ENCODE assay signal across 13 cellular contexts in the genomic region with DNA sequence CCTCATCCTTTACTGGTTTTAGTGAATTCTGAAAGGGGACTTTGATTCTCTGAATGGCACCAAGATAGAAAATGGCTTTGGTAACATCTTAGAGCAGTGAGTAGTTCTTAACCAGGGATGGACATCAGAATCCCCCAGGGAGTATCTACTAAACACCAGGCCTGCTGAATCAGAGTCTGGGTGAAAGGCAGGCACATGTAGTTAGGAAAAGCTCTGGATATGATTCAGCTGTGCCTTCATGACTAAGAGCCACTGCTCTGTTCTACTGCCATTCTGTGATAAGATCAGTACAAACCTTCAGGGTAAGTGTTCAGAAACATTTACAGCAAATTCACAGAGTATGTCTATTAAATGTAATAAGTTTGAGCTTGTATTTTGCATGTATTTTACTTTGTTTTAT. TPM values are rescaled to one million over a fixed set of nuclear protein-coding genes. Genes with fewer than 3 reads are reported as not detected.
A peak's percentile ranks its signal among the peaks of the same experiment; 100 is the strongest.
DNase-seq lines count a peak whose midpoint lies in the region; ATAC-seq and TF ChIP-seq lines count a peak whose summit lies in the region.
"Had no signal": no experiment of that assay in that cellular context is flagged by ENCODE, and none has a peak within 500 bp of the region (broad histone marks: within the 10 kb centered on the region; RNA-seq: fewer than 3 reads in every experiment).

No MANE protein-coding gene starts in this region.

- peaks cover 0 to 5% of the 10 kb centered on the region in 2 donors for H3K36me3 Mint-ChIP-seq in activated naive CD4-positive, alpha-beta T cell treated with anti-CD3 and anti-CD28 coated beads, Interleukin-2, amount 50 U/mL, for 72 hours

- no peaks in the 10 kb centered on the region for H4K20me1 ChIP-seq in SK-N-SH (ENCODE audit: insufficient read depth)

- H3K36me3 ChIP-seq in SK-N-SH (replicated peaks in 1 of 2; ENCODE audit: control insufficient read depth in 1 of 2, insufficient read depth in 2 of 2, low read length in 1 of 2), result no peaks in the 10 kb centered on the region
- H3K36me3 ChIP-seq: ovary had no signal

- no peak for DNase-seq in activated naive CD4-positive, alpha-beta T cell treated with anti-CD3 and anti-CD28 coated beads, Interleukin-2, amount 50 U/mL, for 72 hours (ENCODE audit: low spot score in 2 of 2)
- no peak for DNase-seq in activated naive CD4-positive, alpha-beta T cell treated with anti-CD3 and anti-CD28 coated beads, Interleukin-2, amount 50 U/mL, for 16 hours
- DNase-seq in SK-N-SH (peak; percentile 67), foreskin fibroblast (peak; percentile 95), smooth muscle cell of the brain vasculature (ENCODE audit: low read depth, low spot score) (peak; percentile 36)
- no peak for DNase-seq in stimulated activated CD4-positive, alpha-beta T cell treated with anti-CD3 and anti-CD28 coated beads, Interleukin-12 subunit alpha, Interleukin-12 subunit beta, amount 100 ng/mL, for 4 hours
- DNase-seq: anterior cingulate cortex; ovary; stimulated activated CD8-positive, alpha-beta memory T cell treated with anti-CD3 and anti-CD28 coated beads, Interleukin-4, amount 100 ng/mL, for 48 hours had no signal

- no peak overlapping the region for H2AFZ ChIP-seq in SK-N-SH (ENCODE audit: low read depth)
- H2AFZ ChIP-seq: GM23338 had no signal

- H3K9ac ChIP-seq in SK-N-SH, result no peak overlapping the region

- CTCF ChIA-PET in SK-N-SH (lab: Yijun Ruan, JAX), result interaction anchor here (0.6 to 1.5 kb wide), 3 partner anchors 14 to 156 kb away, joined by 3 to 5 read pairs (median 3); no protein-coding TSS in a partner anchor

- no peaks in the 10 kb centered on the region for H3K27me3 ChIP-seq in SK-N-SH (ENCODE audit: insufficient read depth)
- H3K27me3 ChIP-seq: ovary had no signal

- no peak overlapping the region for H3K4me2 ChIP-seq in SK-N-SH
- H3K4me2 ChIP-seq: GM23338 had no signal

- H3K4me3 ChIP-seq in SK-N-SH (ENCODE audit: low read depth in 2 of 2, low read length in 1 of 2), result no peak overlapping the region
- H3K4me3 ChIP-seq in foreskin fibroblast (ENCODE audit: low read depth in 1 of 2, low read length in 2 of 2), result no peak overlapping the region
- H3K4me3 ChIP-seq: GM23338, ovary had no signal

- TF ChIP-seq CTCF in SK-N-SH (IDR thresholded peaks at IDR 0.05) (no peak), foreskin fibroblast (IDR thresholded peaks at IDR 0.05; ENCODE audit: low read depth, low read length) (no peak)

- no peak overlapping the region for H3K27ac Mint-ChIP-seq in activated naive CD4-positive, alpha-beta T cell treated with anti-CD3 and anti-CD28 coated beads, Interleukin-2, amount 50 U/mL, for 72 hours
- H3K27ac Mint-ChIP-seq: GM23338 had no signal

- POLR2A ChIA-PET in SK-N-SH (lab: Yijun Ruan, JAX), result no interaction called here

- TF ChIP-seq EP300 in SK-N-SH (IDR thresholded peaks at IDR 0.05; ENCODE audit: borderline replicate concordance in 1 of 2, low read depth in 1 of 2, low read length in 1 of 2), result peak; percentile 57 to 68; a peak in 3 of 4 replicates

- H3K4me1 ChIP-seq in SK-N-SH (ENCODE audit: control insufficient read depth in 1 of 2, insufficient read depth in 2 of 2, low read depth in 1 of 2, low read length in 1 of 2), result peaks cover 15 to 25% of the 10 kb centered on the region in 2 experiments; a peak in 3 of 4 replicates

- peaks cover 35% of the 10 kb centered on the region for H3F3A ChIP-seq in SK-N-SH (replicated peaks; ENCODE audit: insufficient read depth)

- no peaks in the 10 kb centered on the region for H3K9me3 ChIP-seq in SK-N-SH
- H3K9me3 ChIP-seq: ovary had no signal

- peak; percentile 49 to 85 for ATAC-seq in activated naive CD4-positive, alpha-beta T cell treated with anti-CD3 and anti-CD28 coated beads, Interleukin-2, amount 50 U/mL, for 72 hours
- no peak for ATAC-seq in GM19351 (IDR thresholded peaks at IDR 0.05; ENCODE audit: unreplicated experiment)
- no peak for ATAC-seq in GM18909 (IDR thresholded peaks at IDR 0.05; ENCODE audit: poor library complexity, unreplicated experiment)
- ATAC-seq: GM23338 had no signal

- no peaks in the 10 kb centered on the region for H3K79me2 ChIP-seq in SK-N-SH (ENCODE audit: insufficient read depth)

- H3K9me3 Mint-ChIP-seq in activated naive CD4-positive, alpha-beta T cell treated with anti-CD3 and anti-CD28 coated beads, Interleukin-2, amount 50 U/mL, for 72 hours, result no peaks in the 10 kb centered on the region
- H3K9me3 Mint-ChIP-seq: GM23338 had no signal

- H3K9me2 ChIP-seq in SK-N-SH, result no peaks in the 10 kb centered on the region

- peak; percentile 33 for TF ChIP-seq RAD21 in SK-N-SH (IDR thresholded peaks at IDR 0.05; ENCODE audit: low read length)

- H3K27ac ChIP-seq in SK-N-SH (ENCODE audit: low read depth in 2 of 2, low read length in 1 of 2), result peak overlapping the region; percentile 73 to 89
- H3K27ac ChIP-seq: C4-2B, ovary had no signal

TF ChIP-seq in SK-N-SH, 30 proteins besides CTCF, POLR2A, EP300 and RAD21 (continues in another document):
- TF ChIP-seq SIN3A (IDR thresholded peaks at IDR 0.05; ENCODE audit: borderline replicate concordance, low read depth, low read length), result no peak
- TF ChIP-seq NFIC (IDR thresholded peaks at IDR 0.05; ENCODE audit: borderline replicate concordance), result peak; percentile 53
- TF ChIP-seq, protein P1, sequence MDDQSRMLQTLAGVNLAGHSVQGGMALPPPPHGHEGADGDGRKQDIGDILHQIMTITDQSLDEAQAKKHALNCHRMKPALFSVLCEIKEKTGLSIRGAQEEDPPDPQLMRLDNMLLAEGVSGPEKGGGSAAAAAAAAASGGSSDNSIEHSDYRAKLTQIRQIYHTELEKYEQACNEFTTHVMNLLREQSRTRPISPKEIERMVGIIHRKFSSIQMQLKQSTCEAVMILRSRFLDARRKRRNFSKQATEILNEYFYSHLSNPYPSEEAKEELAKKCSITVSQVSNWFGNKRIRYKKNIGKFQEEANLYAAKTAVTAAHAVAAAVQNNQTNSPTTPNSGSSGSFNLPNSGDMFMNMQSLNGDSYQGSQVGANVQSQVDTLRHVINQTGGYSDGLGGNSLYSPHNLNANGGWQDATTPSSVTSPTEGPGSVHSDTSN (IDR thresholded peaks at IDR 0.05), result peak; percentile 78
- 0 out of 2 replicates have a peak, but pooled peaks have one; percentile 45 for TF ChIP-seq TEAD4 (IDR thresholded peaks at IDR 0.05; ENCODE audit: borderline replicate concordance, insufficient read depth)
- TF ChIP-seq RCOR1 (IDR thresholded peaks at IDR 0.05; ENCODE audit: low read length), result peak; percentile 77
- TF ChIP-seq MXI1 (IDR thresholded peaks at IDR 0.05; ENCODE audit: low read depth, low read length), result peak; percentile 80
- peak; percentile 91 for TF ChIP-seq TCF12 (IDR thresholded peaks at IDR 0.05)
- TF ChIP-seq, protein P2, sequence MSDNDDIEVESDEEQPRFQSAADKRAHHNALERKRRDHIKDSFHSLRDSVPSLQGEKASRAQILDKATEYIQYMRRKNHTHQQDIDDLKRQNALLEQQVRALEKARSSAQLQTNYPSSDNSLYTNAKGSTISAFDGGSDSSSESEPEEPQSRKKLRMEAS (IDR thresholded peaks at IDR 0.05; ENCODE audit: low read depth), result peak; percentile 75
- no peak for TF ChIP-seq EZH2phosphoT487 (IDR thresholded peaks at IDR 0.05; ENCODE audit: borderline replicate concordance, low read depth)
- TF ChIP-seq FOXJ3 (CRISPR knock-in tag; IDR thresholded peaks at IDR 0.05), result 0 out of 2 replicates have a peak, but pooled peaks have one; percentile 45
- peak; percentile 92 for TF ChIP-seq GATA2 (CRISPR knock-in tag; IDR thresholded peaks at IDR 0.05)
- peak; percentile 56; the same call in 1 of the 2 replicates for TF ChIP-seq POLR2AphosphoS5 (IDR thresholded peaks at IDR 0.05; ENCODE audit: low read depth, low read length)
- TF ChIP-seq, protein P3, sequence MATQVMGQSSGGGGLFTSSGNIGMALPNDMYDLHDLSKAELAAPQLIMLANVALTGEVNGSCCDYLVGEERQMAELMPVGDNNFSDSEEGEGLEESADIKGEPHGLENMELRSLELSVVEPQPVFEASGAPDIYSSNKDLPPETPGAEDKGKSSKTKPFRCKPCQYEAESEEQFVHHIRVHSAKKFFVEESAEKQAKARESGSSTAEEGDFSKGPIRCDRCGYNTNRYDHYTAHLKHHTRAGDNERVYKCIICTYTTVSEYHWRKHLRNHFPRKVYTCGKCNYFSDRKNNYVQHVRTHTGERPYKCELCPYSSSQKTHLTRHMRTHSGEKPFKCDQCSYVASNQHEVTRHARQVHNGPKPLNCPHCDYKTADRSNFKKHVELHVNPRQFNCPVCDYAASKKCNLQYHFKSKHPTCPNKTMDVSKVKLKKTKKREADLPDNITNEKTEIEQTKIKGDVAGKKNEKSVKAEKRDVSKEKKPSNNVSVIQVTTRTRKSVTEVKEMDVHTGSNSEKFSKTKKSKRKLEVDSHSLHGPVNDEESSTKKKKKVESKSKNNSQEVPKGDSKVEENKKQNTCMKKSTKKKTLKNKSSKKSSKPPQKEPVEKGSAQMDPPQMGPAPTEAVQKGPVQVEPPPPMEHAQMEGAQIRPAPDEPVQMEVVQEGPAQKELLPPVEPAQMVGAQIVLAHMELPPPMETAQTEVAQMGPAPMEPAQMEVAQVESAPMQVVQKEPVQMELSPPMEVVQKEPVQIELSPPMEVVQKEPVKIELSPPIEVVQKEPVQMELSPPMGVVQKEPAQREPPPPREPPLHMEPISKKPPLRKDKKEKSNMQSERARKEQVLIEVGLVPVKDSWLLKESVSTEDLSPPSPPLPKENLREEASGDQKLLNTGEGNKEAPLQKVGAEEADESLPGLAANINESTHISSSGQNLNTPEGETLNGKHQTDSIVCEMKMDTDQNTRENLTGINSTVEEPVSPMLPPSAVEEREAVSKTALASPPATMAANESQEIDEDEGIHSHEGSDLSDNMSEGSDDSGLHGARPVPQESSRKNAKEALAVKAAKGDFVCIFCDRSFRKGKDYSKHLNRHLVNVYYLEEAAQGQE (IDR thresholded peaks at IDR 0.05; ENCODE audit: low read depth, low read length), result no peak
- TF ChIP-seq FOSL2 (IDR thresholded peaks at IDR 0.05; ENCODE audit: borderline replicate concordance, low read depth), result peak; percentile 91
- TF ChIP-seq FOXM1 (IDR thresholded peaks at IDR 0.05; ENCODE audit: low read depth), result 0 out of 2 replicates have a peak, but pooled peaks have one; percentile 24

RNA-seq across cellular contexts. Expression of a gene that starts 46.2 kb away (rescaled TPM):
- total RNA-seq in activated naive CD4-positive, alpha-beta T cell treated with anti-CD3 and anti-CD28 coated beads, Interleukin-2, amount 50 U/mL, for 72 hours, result 10 to 100 TPM; 34.9 to 43.6 TPM
- 6.3 and 8.4 TPM in 2 replicates for polyA plus RNA-seq in SK-N-SH (2012; rRNA removed)
- 8.4 and 9.0 TPM in 2 replicates for polyA plus RNA-seq in SK-N-SH (2012; cell fraction: cytosol; rRNA removed)
- 2.8 and 4.7 TPM in 2 replicates for polyA plus RNA-seq in SK-N-SH (2012; cell fraction: nucleus; rRNA removed)

Comparison
In these comparisons a context has a peak if more than half of its experiments do, and no peak if none do; other contexts are left out.
1. ATAC-seq: peak in activated naive CD4-positive, alpha-beta T cell treated with anti-CD3 and anti-CD28 coated beads, Interleukin-2, amount 50 U/mL, for 72 hours (2 of 2); none in GM19351 (single experiment) and GM18909 (single experiment).
2. DNase-seq: peak in SK-N-SH (single experiment), foreskin fibroblast (2 of 2) and smooth muscle cell of the brain vasculature (single experiment); none in activated naive CD4-positive, alpha-beta T cell treated with anti-CD3 and anti-CD28 coated beads, Interleukin-2, amount 50 U/mL, for 72 hours (0 of 2), activated naive CD4-positive, alpha-beta T cell treated with anti-CD3 and anti-CD28 coated beads, Interleukin-2, amount 50 U/mL, for 16 hours (single experiment) and stimulated activated CD4-positive, alpha-beta T cell treated with anti-CD3 and anti-CD28 coated beads, Interleukin-12 subunit alpha, Interleukin-12 subunit beta, amount 100 ng/mL, for 4 hours (single experiment).